ENCODE assay signal across 1 cellular context in the genomic region with DNA sequence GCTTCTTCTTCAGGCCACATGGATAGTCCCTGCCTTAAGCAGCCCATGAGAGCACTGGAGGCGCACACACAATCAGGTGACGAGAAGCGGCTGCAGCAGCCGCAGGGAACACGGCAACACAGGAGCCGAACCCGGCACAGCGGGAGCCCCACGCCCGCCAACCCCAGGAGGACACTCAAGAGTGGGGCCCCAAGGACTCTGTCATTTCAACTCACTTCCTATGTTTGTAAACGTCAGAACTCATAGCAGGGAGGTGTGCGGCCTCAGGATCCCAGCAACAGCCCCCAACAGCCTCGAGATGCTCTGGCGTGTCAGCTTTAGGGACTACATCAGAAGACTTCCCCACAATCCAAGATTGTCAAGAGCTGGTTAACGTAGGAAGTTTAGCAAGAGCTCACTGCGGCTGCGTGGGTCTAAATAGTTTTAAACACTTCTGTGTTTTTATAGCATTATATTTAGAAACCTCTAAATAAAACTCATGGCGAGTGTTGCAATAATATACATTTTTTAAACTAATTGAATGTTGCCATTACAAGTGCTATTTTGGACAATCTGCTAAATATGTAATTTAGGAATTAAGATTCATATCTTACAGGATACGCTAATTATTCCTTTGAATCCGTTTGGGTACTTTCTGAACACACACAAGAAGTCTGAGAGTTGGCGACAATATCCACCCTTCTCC.
TF ChIP-seq lines count a peak whose summit lies in the region.

No MANE protein-coding gene starts in this region.

TF ChIP-seq in GM23338, 12 proteins besides CTCF, POLR2A, EP300 and RAD21 (continued from another document):
- TF ChIP-seq ZNF462 (CRISPR knock-in tag; IDR thresholded peaks at IDR 0.05), result no peak
- no peak for TF ChIP-seq JUNB (IDR thresholded peaks at IDR 0.05; ENCODE audit: unreplicated experiment)
- TF ChIP-seq CREB1 (CRISPR knock-in tag; IDR thresholded peaks at IDR 0.05; ENCODE audit: low read depth), result no peak
- TF ChIP-seq POLR2AphosphoS5 (IDR thresholded peaks at IDR 0.05; ENCODE audit: low read depth), result no peak
- TF ChIP-seq NANOG (IDR thresholded peaks at IDR 0.05; ENCODE audit: borderline replicate concordance), result no peak
- TF ChIP-seq EZH2 (IDR thresholded peaks at IDR 0.05; ENCODE audit: low read depth, unreplicated experiment), result no peak
